Comparison of ENCODE assay signal across 24 cellular contexts in genomic region chr3:12041476-12041875, GRCh38. TPM values are rescaled to one million over a fixed set of nuclear protein-coding genes. Genes with fewer than 3 reads are reported as not detected.
"Had no signal": no experiment of that assay in that cellular context is flagged by ENCODE, and none has a peak within 500 bp of the region (broad histone marks: within the 10 kb centered on the region; RNA-seq: fewer than 3 reads in every experiment).

No MANE protein-coding gene starts in this region.

- H3K9me3 Mint-ChIP-seq: T-cell had no signal

- H3K27ac Mint-ChIP-seq: T-cell had no signal

- DNase-seq: KBM-7, MV-4-11, NCI-H1048, NCI-H1105, NCI-H1417, NCI-H1436 treated with DMSO at 0.1 percent for 48 hours, NCI-H187, NCI-H2029, NCI-H2081 treated with DMSO at 0.1 percent for 48 hours, NCI-H226, NCI-H69, NCI-H774, PC-3, SHP77, SK-N-SH, SW 1271, T-cell had no signal

- H3K27ac ChIP-seq: RWPE1 had no signal

- ATAC-seq: Panc1, PC-3, T-cell had no signal

- H3K4me1 Mint-ChIP-seq: T-cell had no signal

- H3K4me3 Mint-ChIP-seq: T-cell had no signal

RNA-seq across cellular contexts. Expression of gene SYN2, which starts 37.3 kb away (rescaled TPM):
- total RNA-seq: HT1080, LHCN-M2, MCF 10A, NCI-H460, SK-MEL-5 had no signal
